ENCODE assay signal across 14 cellular contexts in the genomic region with DNA sequence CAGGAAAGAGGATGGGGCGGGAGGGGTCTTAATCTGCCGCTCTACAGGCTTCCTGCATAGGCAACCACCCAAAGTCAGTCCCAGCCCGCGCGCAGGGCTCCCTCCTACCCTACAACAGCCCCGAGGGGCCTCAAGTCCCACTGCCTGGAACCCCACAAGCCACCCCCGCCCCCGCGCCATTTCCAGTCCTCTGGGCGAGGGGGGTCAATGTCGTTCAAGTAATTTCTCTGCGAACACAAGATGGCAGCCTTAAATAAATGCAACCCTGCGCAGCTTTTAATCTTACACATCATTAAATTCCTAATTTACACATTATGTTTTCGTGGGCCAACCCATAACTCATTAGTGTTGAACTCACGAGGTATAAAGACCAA.
A peak's percentile ranks its signal among the peaks of the same experiment; 100 is the strongest.
DNase-seq lines count a peak whose midpoint lies in the region; ATAC-seq and TF ChIP-seq lines count a peak whose summit lies in the region.
"Had no signal": no experiment of that assay in that cellular context is flagged by ENCODE, and none has a peak within 500 bp of the region (broad histone marks: within the 10 kb centered on the region; RNA-seq: fewer than 3 reads in every experiment).

No MANE protein-coding gene starts in this region.

- peaks cover 20% of the 10 kb centered on the region for H3K4me1 Mint-ChIP-seq in activated T-cell treated with anti-CD3 and anti-CD28 coated beads, Interleukin-2, amount 50 U/mL, for 24 hours (ENCODE audit: low read depth)
- peaks cover 12% of the 10 kb centered on the region for H3K4me1 Mint-ChIP-seq in activated T-cell treated with anti-CD3 and anti-CD28 coated beads, Interleukin-2, amount 50 U/mL, for 4 hours (ENCODE audit: low read depth)
- peaks cover 8 to 17% (median 16%) of the 10 kb centered on the region in 3 donors for H3K4me1 Mint-ChIP-seq in T-cell
- H3K4me1 Mint-ChIP-seq in stimulated activated memory B cell treated with anti-CD40 and anti-IgM and Interleukin-4, amounts not matched to agents 10 μg/mL and 1 μg/mL and 100 μg/mL, for 72 hours, result peaks cover 21% of the 10 kb centered on the region

- H3K27me3 Mint-ChIP-seq in activated T-cell treated with anti-CD3 and anti-CD28 coated beads, Interleukin-2, amount 50 U/mL, for 24 hours, result peaks cover 84% of the 10 kb centered on the region
- peaks cover 29% of the 10 kb centered on the region for H3K27me3 Mint-ChIP-seq in activated T-cell treated with anti-CD3 and anti-CD28 coated beads, Interleukin-2, amount 50 U/mL, for 4 hours (ENCODE audit: low read depth)
- H3K27me3 Mint-ChIP-seq in T-cell, result peaks cover 31 to 44% of the 10 kb centered on the region in 2 donors
- peaks cover 47% of the 10 kb centered on the region for H3K27me3 Mint-ChIP-seq in stimulated activated memory B cell treated with anti-CD40 and anti-IgM and Interleukin-4, amounts not matched to agents 10 μg/mL and 1 μg/mL and 100 μg/mL, for 72 hours

- peaks cover 0 to 3% of the 10 kb centered on the region in 2 donors for H3K4me1 ChIP-seq in uterus

- H3K9me3 Mint-ChIP-seq in activated T-cell treated with anti-CD3 and anti-CD28 coated beads, Interleukin-2, amount 50 U/mL, for 24 hours, result no peaks in the 10 kb centered on the region
- H3K9me3 Mint-ChIP-seq in activated T-cell treated with anti-CD3 and anti-CD28 coated beads, Interleukin-2, amount 50 U/mL, for 4 hours, result no peaks in the 10 kb centered on the region
- no peaks in the 10 kb centered on the region for H3K9me3 Mint-ChIP-seq in T-cell
- no peaks in the 10 kb centered on the region for H3K9me3 Mint-ChIP-seq in stimulated activated memory B cell treated with anti-CD40 and anti-IgM and Interleukin-4, amounts not matched to agents 10 μg/mL and 1 μg/mL and 100 μg/mL, for 72 hours

- POLR2A ChIA-PET in T-cell (lab: Charles Lee), result no interaction called here

- DNase-seq in activated T-cell treated with anti-CD3 and anti-CD28 coated beads, Interleukin-2, amount 50 U/mL, for 24 hours, result peak; percentile 42
- DNase-seq in activated T-cell treated with anti-CD3 and anti-CD28 coated beads, Interleukin-2, amount 50 U/mL, for 4 hours, result no peak
- no peak for DNase-seq in T-cell
- DNase-seq in left kidney (ENCODE audit: low read depth, low spot score), result peak; percentile 61
- DNase-seq in uterus, result no peak
- no peak for DNase-seq in head of caudate nucleus
- DNase-seq: mucosa of descending colon, NCI-H1930, NCI-H510A treated with DMSO at 0.1 percent for 48 hours, PC-9, substantia nigra had no signal

- H3K9me3 ChIP-seq in uterus, result no peaks in the 10 kb centered on the region
- H3K9me3 ChIP-seq: mucosa of descending colon had no signal

- CTCF ChIA-PET in T-cell (lab: Charles Lee), result interaction anchor here in 1 of 2 donors (0.6 kb wide), 1 partner anchor 45 kb away, joined by 8 read pairs; no protein-coding TSS in a partner anchor

- H3K4me3 Mint-ChIP-seq in activated T-cell treated with anti-CD3 and anti-CD28 coated beads, Interleukin-2, amount 50 U/mL, for 24 hours, result peak overlapping the region; percentile 23
- H3K4me3 Mint-ChIP-seq in activated T-cell treated with anti-CD3 and anti-CD28 coated beads, Interleukin-2, amount 50 U/mL, for 4 hours, result no peak overlapping the region
- peak overlapping the region in 2 of 3 donors; percentile 50 to 71 for H3K4me3 Mint-ChIP-seq in T-cell
- no peak overlapping the region for H3K4me3 Mint-ChIP-seq in stimulated activated memory B cell treated with anti-CD40 and anti-IgM and Interleukin-4, amounts not matched to agents 10 μg/mL and 1 μg/mL and 100 μg/mL, for 72 hours

- H3K36me3 Mint-ChIP-seq in activated T-cell treated with anti-CD3 and anti-CD28 coated beads, Interleukin-2, amount 50 U/mL, for 24 hours (ENCODE audit: low read depth), result no peaks in the 10 kb centered on the region
- no peaks in the 10 kb centered on the region for H3K36me3 Mint-ChIP-seq in activated T-cell treated with anti-CD3 and anti-CD28 coated beads, Interleukin-2, amount 50 U/mL, for 4 hours (ENCODE audit: insufficient read depth)
- H3K36me3 Mint-ChIP-seq in T-cell, result no peaks in the 10 kb centered on the region
- H3K36me3 Mint-ChIP-seq in stimulated activated memory B cell treated with anti-CD40 and anti-IgM and Interleukin-4, amounts not matched to agents 10 μg/mL and 1 μg/mL and 100 μg/mL, for 72 hours, result no peaks in the 10 kb centered on the region
- H3K36me3 Mint-ChIP-seq: activated naive CD8-positive, alpha-beta T cell had no signal

- no peaks in the 10 kb centered on the region for H3K36me3 ChIP-seq in uterus

- ATAC-seq in activated T-cell treated with anti-CD3 and anti-CD28 coated beads, Interleukin-2, amount 50 U/mL, for 4 hours, result no peak
- peak in 1 of 4 experiments; percentile 14 for ATAC-seq in T-cell (replicated peaks in 1 of 4)
- no peak for ATAC-seq in stimulated activated memory B cell treated with anti-CD40 and anti-IgM and Interleukin-4, amounts not matched to agents 10 μg/mL and 1 μg/mL and 100 μg/mL, for 72 hours
- ATAC-seq in HG03432 (IDR thresholded peaks at IDR 0.05; ENCODE audit: unreplicated experiment), result no peak

- no peaks in the 10 kb centered on the region for H3K27me3 ChIP-seq in uterus

- no peak for TF ChIP-seq POLR2A in uterus (IDR thresholded peaks at IDR 0.05)

- H3K27ac ChIP-seq in uterus, result peak overlapping the region in 1 of 2 donors; percentile 71
- H3K27ac ChIP-seq: PC-9 had no signal

- H3K27ac Mint-ChIP-seq in activated T-cell treated with anti-CD3 and anti-CD28 coated beads, Interleukin-2, amount 50 U/mL, for 24 hours, result no peak overlapping the region
- no peak overlapping the region for H3K27ac Mint-ChIP-seq in T-cell
- peak overlapping the region; percentile 77 for H3K27ac Mint-ChIP-seq in stimulated activated memory B cell treated with anti-CD40 and anti-IgM and Interleukin-4, amounts not matched to agents 10 μg/mL and 1 μg/mL and 100 μg/mL, for 72 hours
- H3K27ac Mint-ChIP-seq: activated naive CD8-positive, alpha-beta T cell had no signal

- peak overlapping the region in 1 of 2 donors; percentile 8 for H3K4me3 ChIP-seq in uterus
- H3K4me3 ChIP-seq: mucosa of descending colon, PC-9 had no signal

- intact Hi-C loops in uterus (cut with DNase I; ENCODE audit: low total_unique reads) (no loop called here), head of caudate nucleus (cut with DNase I) (no loop called here)

- TF ChIP-seq CTCF in uterus (IDR thresholded peaks at IDR 0.05), result no peak

Comparison
In these comparisons a context has a peak if more than half of its experiments do, and no peak if none do; other contexts are left out.
1. DNase-seq: peak in activated T-cell treated with anti-CD3 and anti-CD28 coated beads, Interleukin-2, amount 50 U/mL, for 24 hours (single experiment) and left kidney (single experiment); none in activated T-cell treated with anti-CD3 and anti-CD28 coated beads, Interleukin-2, amount 50 U/mL, for 4 hours (single experiment), T-cell (0 of 34), uterus (0 of 2) and head of caudate nucleus (0 of 42).
2. H3K4me3 Mint-ChIP-seq: peak in activated T-cell treated with anti-CD3 and anti-CD28 coated beads, Interleukin-2, amount 50 U/mL, for 24 hours (single experiment) and T-cell (2 of 3); none in activated T-cell treated with anti-CD3 and anti-CD28 coated beads, Interleukin-2, amount 50 U/mL, for 4 hours (single experiment) and stimulated activated memory B cell treated with anti-CD40 and anti-IgM and Interleukin-4, amounts not matched to agents 10 μg/mL and 1 μg/mL and 100 μg/mL, for 72 hours (single experiment).